In the genomic region with DNA sequence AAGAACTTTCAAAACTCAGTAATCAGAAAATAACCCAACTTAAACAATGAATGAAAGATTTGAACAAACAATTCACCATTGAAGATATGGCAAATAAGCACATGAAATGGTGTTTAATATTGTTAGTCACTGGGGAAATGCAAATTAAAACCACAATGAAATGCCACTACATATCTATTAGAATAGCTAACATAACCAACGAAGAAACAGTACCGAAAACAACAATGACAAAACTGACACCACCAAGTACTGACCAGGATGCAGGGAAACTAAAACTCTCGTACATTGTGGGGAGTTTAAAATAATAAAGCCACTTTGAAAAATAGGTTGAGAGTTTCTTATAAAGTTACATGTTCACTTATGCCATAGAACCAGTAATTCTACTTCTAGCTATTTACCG, we compare ENCODE assay signal across 19 cellular contexts.
DNase-seq lines count a peak whose midpoint lies in the region; ATAC-seq and TF ChIP-seq lines count a peak whose summit lies in the region.
"Had no signal": no experiment of that assay in that cellular context is flagged by ENCODE, and none has a peak within 500 bp of the region (broad histone marks: within the 10 kb centered on the region; RNA-seq: fewer than 3 reads in every experiment).

No MANE protein-coding gene starts in this region.

- H3K36me3 Mint-ChIP-seq in H9 (ENCODE audit: insufficient read depth in 1 of 3, low read depth in 3 of 3) (no peaks in the 10 kb centered on the region), endothelial cell (ENCODE audit: low read depth, unreplicated experiment) (no peaks in the 10 kb centered on the region)

- H3K79me1 ChIP-seq in H9 (ENCODE audit: insufficient read depth, low read depth, low read length, poor library complexity, severe bottlenecking), result no peaks in the 10 kb centered on the region

- no peak overlapping the region for H3K4ac ChIP-seq in H9 (ENCODE audit: low read depth, low read length)

- H3K4me1 Mint-ChIP-seq in H9, result no peaks in the 10 kb centered on the region
- no peaks in the 10 kb centered on the region for H3K4me1 Mint-ChIP-seq in endothelial cell (ENCODE audit: unreplicated experiment)

- H3K23me2 ChIP-seq in H9 (ENCODE audit: insufficient read length, low read depth, low read length, poor library complexity, severe bottlenecking), result no peaks in the 10 kb centered on the region

- no peak overlapping the region for H4K91ac ChIP-seq in H9 (ENCODE audit: insufficient read length, low read depth, low read length)

- H3K4me3 Mint-ChIP-seq in H9 (no peak overlapping the region), endothelial cell (ENCODE audit: unreplicated experiment) (no peak overlapping the region)

- no peak overlapping the region for H2BK12ac ChIP-seq in H9 (ENCODE audit: insufficient read length, low read depth, low read length)

- H4K20me1 ChIP-seq in H9 (ENCODE audit: control insufficient read depth, insufficient read depth, insufficient read length), result no peaks in the 10 kb centered on the region

- H2BK120ac ChIP-seq in H9 (ENCODE audit: low read depth, low read length, poor library complexity, severe bottlenecking), result no peak overlapping the region

- H4K8ac ChIP-seq in H9 (replicated peaks; ENCODE audit: insufficient read length, low read depth, low read length), result no peak overlapping the region

- no peak overlapping the region for H2AFZ ChIP-seq in H9 (ENCODE audit: low read length)

- no peak overlapping the region for H3K27ac ChIP-seq in H9 (ENCODE audit: insufficient read length, low read depth, low read length)
- H3K27ac ChIP-seq: esophagus squamous epithelium, spleen, thyroid gland had no signal

- H3K18ac ChIP-seq in H9 (ENCODE audit: insufficient read length, low read depth, low read length), result no peak overlapping the region

- no peak overlapping the region for H2AK5ac ChIP-seq in H9 (ENCODE audit: insufficient read length, low read length)

- no peak overlapping the region for H4K5ac ChIP-seq in H9 (ENCODE audit: insufficient read length, low read depth, low read length)

- H3K27me3 Mint-ChIP-seq in H9 (ENCODE audit: low read depth) (no peaks in the 10 kb centered on the region), endothelial cell (ENCODE audit: unreplicated experiment) (no peaks in the 10 kb centered on the region)

- TF ChIP-seq CTCF in GM12865 (IDR thresholded peaks at IDR 0.05; ENCODE audit: insufficient read depth, low read depth, low read length, missing control alignments), result no peak
- no peak for TF ChIP-seq CTCF in H9 (conservative IDR thresholded peaks at IDR 0.05)
- TF ChIP-seq CTCF in endothelial cell (IDR thresholded peaks at IDR 0.05; ENCODE audit: unreplicated experiment), result no peak

- H3K4me1 ChIP-seq in H9 (ENCODE audit: insufficient read depth, low read length), result no peaks in the 10 kb centered on the region
- H3K4me1 ChIP-seq: esophagus squamous epithelium, spleen, thyroid gland had no signal

- H3K79me2 ChIP-seq in H9 (ENCODE audit: insufficient read depth, low read length), result no peaks in the 10 kb centered on the region; the same call in 1 of the 2 replicates

- no peaks in the 10 kb centered on the region for H3K27me3 ChIP-seq in H9 (ENCODE audit: insufficient read depth, low read length)
- H3K27me3 ChIP-seq: esophagus squamous epithelium, spleen, thyroid gland had no signal

- ATAC-seq in GM19452 (IDR thresholded peaks at IDR 0.05; ENCODE audit: unreplicated experiment) (peak; percentile 85), HG02763 (IDR thresholded peaks at IDR 0.05; ENCODE audit: unreplicated experiment) (peak; percentile 70), HG03354 (IDR thresholded peaks at IDR 0.05; ENCODE audit: poor library complexity, severe bottlenecking, unreplicated experiment) (peak; percentile 86)
- ATAC-seq: HCT116, K562 had no signal

- no peak overlapping the region for H3K23ac ChIP-seq in H9 (ENCODE audit: insufficient read length, low read depth, low read length)

- H3T11ph ChIP-seq in H9 (ENCODE audit: low read length), result no peak overlapping the region

- H2BK20ac ChIP-seq in H9 (ENCODE audit: low read depth, low read length, poor library complexity, severe bottlenecking), result no peak overlapping the region

- no peak overlapping the region for H3K4me3 ChIP-seq in GM12865 (ENCODE audit: low read depth, low read length)
- H3K4me3 ChIP-seq: esophagus squamous epithelium, K562, spleen, thyroid gland had no signal

- no peaks in the 10 kb centered on the region for H3K9me3 ChIP-seq in H9 (ENCODE audit: control insufficient read depth, low read depth, low read length)
- H3K9me3 ChIP-seq: esophagus squamous epithelium, spleen, thyroid gland had no signal

- H2BK15ac ChIP-seq in H9 (ENCODE audit: low read depth, low read length), result no peak overlapping the region

- H3K14ac ChIP-seq in H9 (ENCODE audit: insufficient read depth, low read length), result no peak overlapping the region

- H3K9ac ChIP-seq in H9 (ENCODE audit: extremely low read depth, insufficient read length, low read length), result no peak overlapping the region

- H3K56ac ChIP-seq in H9 (ENCODE audit: insufficient read length, low read depth, low read length), result no peak overlapping the region

- H3K9me3 Mint-ChIP-seq in H9 (no peaks in the 10 kb centered on the region), endothelial cell (ENCODE audit: unreplicated experiment) (no peaks in the 10 kb centered on the region)

- no CpG with 5 or more reads among the region's 4 CpGs for WGBS in H9 (ENCODE audit: extremely low coverage, insufficient read length, low lambda C conversion rate)

- H3K4me2 ChIP-seq in H9 (ENCODE audit: insufficient read depth, insufficient read length, low read length), result no peak overlapping the region

- peak; percentile 40 for DNase-seq in GM12865 (ENCODE audit: low read depth)
- DNase-seq in H9, result no peak
- DNase-seq in GM03348 (ENCODE audit: low spot score), result no peak
- no peak for DNase-seq in endothelial cell (ENCODE audit: low spot score)
- no peak for DNase-seq in UCSD-AML1 (lab: John Stamatoyannopoulos, UW; ENCODE audit: unreplicated experiment)
- DNase-seq: 8988T, COR-L47, esophagus squamous epithelium, mesenchymal stem cell, NCI-H146, NCI-H82, SIG-M5, spleen, thyroid gland had no signal

- H2BK5ac ChIP-seq in H9 (ENCODE audit: insufficient read length, low read length), result no peak overlapping the region

- H3K27ac Mint-ChIP-seq in H9 (no peak overlapping the region), endothelial cell (ENCODE audit: unreplicated experiment) (no peak overlapping the region)
